In the genomic region with DNA sequence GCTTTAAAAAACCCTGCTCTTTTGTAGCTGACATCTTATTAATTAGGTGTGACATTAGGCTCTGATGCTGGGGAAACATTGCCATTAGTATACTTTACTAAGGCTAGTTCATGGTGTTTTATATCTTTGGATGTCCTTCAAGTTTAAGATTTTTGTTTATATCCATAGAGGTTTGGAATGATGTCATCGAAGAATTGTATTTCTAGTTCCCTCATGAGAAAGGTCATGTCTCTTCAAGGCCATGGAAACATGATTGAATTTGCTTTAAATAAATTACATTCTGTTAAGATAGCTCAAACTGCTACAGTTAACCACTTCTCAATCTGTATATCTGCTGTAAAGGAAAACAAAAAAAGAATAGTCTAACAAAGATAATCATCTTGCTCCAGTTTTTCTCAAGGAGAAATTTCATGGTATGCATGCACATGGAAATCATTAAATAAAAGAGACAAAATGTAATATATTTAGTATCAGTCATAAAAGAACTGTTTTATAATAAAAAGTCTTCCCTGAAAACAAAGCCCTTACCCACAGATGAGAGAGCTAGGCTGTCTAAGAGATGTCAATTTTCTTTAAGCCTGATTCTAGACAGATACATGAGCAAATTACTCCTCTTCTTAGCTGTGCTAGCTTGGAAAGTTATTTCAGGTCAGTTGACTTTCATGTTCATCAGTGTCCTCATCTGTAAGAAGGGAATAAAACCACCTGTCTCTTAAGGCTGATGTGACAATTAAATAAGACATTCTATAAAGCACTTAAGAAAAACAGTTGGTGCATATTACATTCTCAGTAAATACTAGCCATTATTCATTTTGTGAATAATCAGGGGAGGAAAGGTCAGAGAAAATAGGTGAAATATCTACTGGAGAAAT, we compare ENCODE assay signal across 21 cellular contexts.
"Had no signal": no experiment of that assay in that cellular context is flagged by ENCODE, and none has a peak within 500 bp of the region (broad histone marks: within the 10 kb centered on the region; RNA-seq: fewer than 3 reads in every experiment).

No MANE protein-coding gene starts in this region.

- H3K27ac ChIP-seq: esophagus muscularis mucosa, gastroesophageal sphincter, heart left ventricle, left ventricle myocardium inferior, ovary, sigmoid colon, spleen, thoracic aorta, upper lobe of left lung had no signal

- H3K4me3 Mint-ChIP-seq: activated CD4-positive, alpha-beta T cell treated with anti-CD3 and anti-CD28 coated beads, Interleukin-2, amount 10 ng/mL, durations not matched to agents 24 days and 14 days; activated CD8-positive, alpha-beta T cell treated with anti-CD3 and anti-CD28 coated beads, Interleukin-2, amount 10 ng/mL, durations not matched to agents 7 days and 5 days; activated naive CD4-positive, alpha-beta T cell treated with anti-CD3 and anti-CD28 coated beads for 36 hours; activated T-cell treated with anti-CD3 and anti-CD28 coated beads, Interleukin-2, amount 50 U/mL, for 24 hours; stimulated activated naive B cell treated with anti-CD40 and anti-IgM and Interleukin-4, amounts not matched to agents 10 μg/mL and 1 μg/mL and 100 μg/mL, for 72 hours; T-helper 1 cell treated with Interleukin-12 subunit alpha and Interleukin-12 subunit beta and Interleukin-4 antibody, amounts not matched to agents 30 μg/mL and 1 μg/mL, for 36 hours had no signal

- H3K4me3 ChIP-seq: esophagus muscularis mucosa, gastroesophageal sphincter, heart left ventricle, left ventricle myocardium inferior, ovary, sigmoid colon, spleen, thoracic aorta, upper lobe of left lung had no signal

- FAIRE-seq: endothelial cell of umbilical vein had no signal

- ATAC-seq: activated CD8-positive, alpha-beta T cell treated with anti-CD3 and anti-CD28 coated beads, Interleukin-2, amount 10 ng/mL, durations not matched to agents 7 days and 5 days; gastroesophageal sphincter; heart left ventricle; stimulated activated naive B cell treated with anti-CD40 and anti-IgM and Interleukin-4, amounts not matched to agents 10 μg/mL and 1 μg/mL and 100 μg/mL, for 72 hours had no signal

- H3K36me3 Mint-ChIP-seq: stimulated activated naive B cell treated with anti-CD40 and anti-IgM and Interleukin-4, amounts not matched to agents 10 μg/mL and 1 μg/mL and 100 μg/mL, for 72 hours had no signal

- H3K4me1 ChIP-seq: left ventricle myocardium inferior, sigmoid colon had no signal

- H3K4me1 Mint-ChIP-seq: stimulated activated naive B cell treated with anti-CD40 and anti-IgM and Interleukin-4, amounts not matched to agents 10 μg/mL and 1 μg/mL and 100 μg/mL, for 72 hours had no signal

- H3K27ac Mint-ChIP-seq: activated CD4-positive, alpha-beta T cell treated with anti-CD3 and anti-CD28 coated beads, Interleukin-2, amount 10 ng/mL, durations not matched to agents 24 days and 14 days; activated CD8-positive, alpha-beta T cell treated with anti-CD3 and anti-CD28 coated beads, Interleukin-2, amount 10 ng/mL, durations not matched to agents 7 days and 5 days; activated naive CD4-positive, alpha-beta T cell treated with anti-CD3 and anti-CD28 coated beads for 36 hours; activated T-cell treated with anti-CD3 and anti-CD28 coated beads, Interleukin-2, amount 50 U/mL, for 24 hours; activated T-helper 2 cell treated with anti-CD3 and anti-CD28 coated beads, Interferon-gamma antibody, Interleukin-2, Interleukin-4, amounts not matched to agents 10 μg/mL and 5 μg/mL and 100 μg/mL, durations not matched to agents 14 hours and 24 hours and 36 hours; stimulated activated naive B cell treated with anti-CD40 and anti-IgM and Interleukin-4, amounts not matched to agents 10 μg/mL and 1 μg/mL and 100 μg/mL, for 72 hours had no signal

- H3K27me3 ChIP-seq: esophagus muscularis mucosa, gastroesophageal sphincter, heart left ventricle, ovary, sigmoid colon, spleen, upper lobe of left lung had no signal

- H3K36me3 ChIP-seq: esophagus muscularis mucosa, gastroesophageal sphincter, heart left ventricle, left ventricle myocardium inferior, ovary, sigmoid colon, spleen, thoracic aorta, upper lobe of left lung had no signal

- H3K9me3 ChIP-seq: esophagus muscularis mucosa, gastroesophageal sphincter, ovary, sigmoid colon, thoracic aorta, upper lobe of left lung had no signal

- DNase-seq: activated CD4-positive, alpha-beta T cell treated with anti-CD3 and anti-CD28 coated beads, Interleukin-2, amount 10 ng/mL, durations not matched to agents 24 days and 14 days; activated CD8-positive, alpha-beta T cell treated with anti-CD3 and anti-CD28 coated beads, Interleukin-2, amount 10 ng/mL, durations not matched to agents 7 days and 5 days; activated naive CD4-positive, alpha-beta T cell treated with anti-CD3 and anti-CD28 coated beads for 36 hours; activated T-cell treated with anti-CD3 and anti-CD28 coated beads, Interleukin-2, amount 50 U/mL, for 24 hours; anterior cingulate cortex; cortex of kidney; effector CD8-positive, alpha-beta T cell; heart left ventricle; left ventricle myocardium inferior; mammary epithelial cell; ovary; sigmoid colon; spleen; stimulated activated naive B cell treated with anti-CD40 and anti-IgM and Interleukin-4, amounts not matched to agents 10 μg/mL and 1 μg/mL and 100 μg/mL, for 72 hours; upper lobe of left lung had no signal
